8 cellular contexts compared by ENCODE assay signal in genomic region chr16:87318158-87318644, GRCh38. TPM values are rescaled to one million over a fixed set of nuclear protein-coding genes. Genes with fewer than 3 reads are reported as not detected.
A peak's percentile ranks its signal among the peaks of the same experiment; 100 is the strongest.
DNase-seq lines count a peak whose midpoint lies in the region; ATAC-seq and TF ChIP-seq lines count a peak whose summit lies in the region.

No MANE protein-coding gene starts in this region.

- CTCF ChIA-PET in HEK293T (lab: Yijun Ruan, JAX), result interaction anchor here (0.7 kb wide), 1 partner anchor 70 kb away, joined by 3 read pairs; no protein-coding TSS in a partner anchor

- DNase-seq in HEK293T (ENCODE audit: extremely low spot score), result no peak
- no peak for DNase-seq in astrocyte of the spinal cord (ENCODE audit: low read depth, low spot score)
- DNase-seq in lower lobe of right lung, result no peak
- DNase-seq in vagina (ENCODE audit: extremely low spot score in 2 of 2), result no peak
- DNase-seq in NK-92 (lab: John Stamatoyannopoulos, UW; ENCODE audit: unreplicated experiment), result no peak

- TF ChIP-seq CTCF in 22Rv1 (IDR thresholded peaks at IDR 0.05) (no peak), astrocyte of the spinal cord (IDR thresholded peaks at IDR 0.05; ENCODE audit: low read depth, low read length) (no peak), lower lobe of right lung (IDR thresholded peaks at IDR 0.05) (no peak), vagina (IDR thresholded peaks at IDR 0.05) (no peak)

- H3K27me3 ChIP-seq in lower lobe of right lung (ENCODE audit: low read depth) (no peaks in the 10 kb centered on the region), vagina (no peaks in the 10 kb centered on the region)

- H3K27ac ChIP-seq in 22Rv1 (peak overlapping the region; percentile 87), lower lobe of right lung (peak overlapping the region; percentile 96), vagina (peak overlapping the region; percentile 89)

- H3K4me3 ChIP-seq in astrocyte of the spinal cord (ENCODE audit: low read depth, low read length) (peak overlapping the region; percentile 99), lower lobe of right lung (peak overlapping the region; percentile 91), vagina (peak overlapping the region; percentile 65 to 89)

- intact Hi-C loops in lower lobe of right lung (cut with DNase I), result no loop called here
- intact Hi-C loops in vagina (cut with DNase I), result no loop called here

- POLR2A ChIA-PET in HEK293T (lab: Yijun Ruan, JAX), result interaction anchor here (1.1 to 3.4 kb wide), 8 partner anchors 9 to 253 kb away, joined by 3 to 31 read pairs (median 8); partner anchors contain the start of gene FBXO31

- in situ Hi-C loops in astrocyte of the spinal cord (cut with HindIII; ENCODE audit: low sequenced_read_pairs), result no loop called here

- TF ChIP-seq POLR2A in vagina (IDR thresholded peaks at IDR 0.05), result no peak

- H3K36me3 ChIP-seq in lower lobe of right lung, result no peaks in the 10 kb centered on the region
- no peaks in the 10 kb centered on the region for H3K36me3 ChIP-seq in vagina

- H3K4me1 ChIP-seq in lower lobe of right lung (peaks cover 13% of the 10 kb centered on the region), vagina (peaks cover 14% of the 10 kb centered on the region)

- ATAC-seq in lower lobe of right lung (peak; percentile 31 to 60), GM18519 (IDR thresholded peaks at IDR 0.05; ENCODE audit: low FRiP score, unreplicated experiment) (no peak), HG03442 (IDR thresholded peaks at IDR 0.05; ENCODE audit: unreplicated experiment) (no peak)

- no peaks in the 10 kb centered on the region for H3K9me3 ChIP-seq in lower lobe of right lung
- H3K9me3 ChIP-seq in vagina, result no peaks in the 10 kb centered on the region

TF ChIP-seq in HEK293T, 16 proteins besides CTCF, POLR2A, EP300 and RAD21:
- TF ChIP-seq ZNF384 (IDR thresholded peaks at IDR 0.05), result no peak
- 0 out of 2 replicates have a peak, but pooled peaks have one; percentile 53 for TF ChIP-seq HDGF (IDR thresholded peaks at IDR 0.05; ENCODE audit: borderline replicate concordance)
- TF ChIP-seq PKNOX1 (IDR thresholded peaks at IDR 0.05), result peak; percentile 61

RNA-seq across cellular contexts. Expression of gene C16orf95, which starts 1.0 kb away (rescaled TPM):
- total RNA-seq in lower lobe of right lung, result 3.0 TPM
- 1.5 TPM for total RNA-seq in vagina

Comparison
In these comparisons a context has a peak if more than half of its experiments do, and no peak if none do; other contexts are left out.
1. ATAC-seq: peak in lower lobe of right lung (2 of 2); none in GM18519 (single experiment) and HG03442 (single experiment).
2. Peak in every context shown above with its lines, with median percentiles within 50 percentile points of each other: H3K27ac ChIP-seq and H3K4me3 ChIP-seq.